1 cellular context compared by ENCODE assay signal in the genomic region with DNA sequence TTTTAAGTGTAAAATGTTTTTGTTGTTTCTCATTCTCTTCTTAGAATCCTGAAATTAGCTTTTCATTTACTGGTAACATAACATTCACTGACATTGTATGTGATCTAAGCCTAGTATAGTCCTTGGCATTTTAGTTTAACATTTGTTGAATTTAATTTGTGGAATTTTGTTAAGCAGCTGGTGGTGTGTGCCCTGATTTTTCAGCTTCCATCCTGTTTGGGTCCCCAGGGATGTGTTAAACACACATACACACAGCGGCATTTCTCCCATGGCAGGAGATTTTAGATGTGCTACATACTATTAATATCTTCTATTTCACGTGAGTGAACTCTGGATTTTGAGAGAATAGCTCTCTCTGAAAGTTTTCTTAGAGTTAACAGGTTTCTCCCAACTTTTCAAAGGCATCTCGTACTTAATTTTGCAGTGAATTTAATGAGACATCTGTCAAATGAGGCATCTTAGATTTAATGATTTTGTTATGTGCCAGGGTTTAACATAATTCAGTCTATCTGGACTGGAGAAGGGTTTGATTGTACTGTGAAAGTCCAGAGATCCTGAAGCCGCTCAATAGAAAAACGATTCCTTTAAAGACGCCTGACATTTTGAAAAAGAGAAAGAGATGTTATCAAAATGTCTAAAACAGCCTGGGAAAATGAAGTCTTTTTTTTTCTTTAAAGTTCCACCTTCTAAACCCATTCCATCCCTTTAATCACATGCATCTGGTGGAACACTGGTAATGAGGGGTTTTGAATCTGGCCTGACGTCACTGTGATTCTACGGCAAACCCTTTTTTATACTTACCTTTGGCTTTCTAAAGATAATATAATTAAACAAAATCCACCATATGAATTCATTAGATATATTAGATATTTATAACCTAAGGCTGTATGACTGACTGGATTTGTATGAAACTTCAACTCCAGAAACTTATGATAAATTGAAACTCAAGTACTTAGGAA.
TF ChIP-seq lines count a peak whose summit lies in the region.

No MANE protein-coding gene starts in this region.

TF ChIP-seq in HepG2, 621 proteins besides CTCF, POLR2A, EP300 and RAD21:
- TF ChIP-seq ZNF614 (CRISPR knock-in tag; IDR thresholded peaks at IDR 0.05; ENCODE audit: borderline replicate concordance) (no peak), ISX (CRISPR knock-in tag; conservative IDR thresholded peaks at IDR 0.05) (no peak), ZNF83 (CRISPR knock-in tag; IDR thresholded peaks at IDR 0.05; ENCODE audit: borderline replicate concordance) (no peak), KLF15 (CRISPR knock-in tag; IDR thresholded peaks at IDR 0.05; ENCODE audit: borderline replicate concordance) (no peak), ZFX (CRISPR knock-in tag; IDR thresholded peaks at IDR 0.05; ENCODE audit: low read depth) (no peak), PPARG (CRISPR knock-in tag; conservative IDR thresholded peaks at IDR 0.05) (no peak), ZNF589 (CRISPR knock-in tag; conservative IDR thresholded peaks at IDR 0.05) (no peak), TARDBP (CRISPR knock-in tag; IDR thresholded peaks at IDR 0.05) (no peak), KDM5B (CRISPR knock-in tag; IDR thresholded peaks at IDR 0.05; ENCODE audit: borderline replicate concordance) (no peak), AHR (CRISPR knock-in tag; IDR thresholded peaks at IDR 0.05) (no peak), JUN (CRISPR knock-in tag; IDR thresholded peaks at IDR 0.05) (no peak), ZFP37 (CRISPR knock-in tag; IDR thresholded peaks at IDR 0.05; ENCODE audit: borderline replicate concordance) (no peak), U2AF1 (optimal IDR thresholded peaks at IDR 0.05; ENCODE audit: low read depth, low read length) (no peak), ERF (CRISPR knock-in tag; IDR thresholded peaks at IDR 0.05) (no peak), SOX6 (IDR thresholded peaks at IDR 0.05) (no peak), SOX6 (CRISPR knock-in tag; IDR thresholded peaks at IDR 0.05) (no peak), SMC3 (IDR thresholded peaks at IDR 0.05; ENCODE audit: low read length) (no peak), ZNF382 (CRISPR knock-in tag; IDR thresholded peaks at IDR 0.05; ENCODE audit: borderline replicate concordance) (no peak)
- TF ChIP-seq, protein P1, sequence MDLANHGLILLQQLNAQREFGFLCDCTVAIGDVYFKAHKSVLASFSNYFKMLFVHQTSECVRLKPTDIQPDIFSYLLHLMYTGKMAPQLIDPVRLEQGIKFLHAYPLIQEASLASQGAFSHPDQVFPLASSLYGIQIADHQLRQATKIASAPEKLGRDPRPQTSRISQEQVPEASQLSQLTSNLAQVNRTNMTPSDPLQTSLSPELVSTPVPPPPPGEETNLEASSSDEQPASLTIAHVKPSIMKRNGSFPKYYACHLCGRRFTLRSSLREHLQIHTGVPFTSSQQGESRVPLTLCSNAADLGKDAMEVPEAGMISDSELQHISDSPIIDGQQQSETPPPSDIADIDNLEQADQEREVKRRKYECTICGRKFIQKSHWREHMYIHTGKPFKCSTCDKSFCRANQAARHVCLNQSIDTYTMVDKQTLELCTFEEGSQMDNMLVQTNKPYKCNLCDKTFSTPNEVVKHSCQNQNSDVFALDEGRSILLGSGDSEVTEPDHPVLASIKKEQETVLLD (CRISPR knock-in tag; IDR thresholded peaks at IDR 0.05; ENCODE audit: low read depth): no peak
